In the genomic region with DNA sequence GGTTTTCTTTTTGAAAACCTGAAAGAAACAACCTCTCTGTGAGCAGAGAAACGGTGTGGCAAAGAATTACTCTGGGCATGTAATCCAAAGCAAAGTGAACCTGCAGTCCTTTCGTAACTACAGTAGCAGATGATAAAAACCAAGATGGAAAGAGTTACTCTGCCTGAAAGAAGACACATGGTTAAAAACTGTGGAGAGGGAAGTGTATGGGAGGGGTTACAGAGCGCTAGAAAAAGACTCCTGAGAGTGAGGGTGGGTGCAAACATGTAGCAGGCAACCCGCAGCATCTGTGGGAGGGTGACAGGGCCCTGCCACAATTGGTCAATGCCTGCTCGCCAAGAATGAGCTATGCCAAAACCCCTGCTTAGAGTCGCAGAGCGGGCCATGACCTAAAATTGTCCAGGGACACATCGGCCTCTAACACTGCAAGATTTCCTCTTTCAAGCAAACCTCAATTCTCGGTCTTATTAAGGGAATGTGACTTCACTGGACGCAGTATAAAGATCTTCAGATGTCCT, we compare ENCODE assay signal across 9 cellular contexts. TPM values are rescaled to one million over a fixed set of nuclear protein-coding genes. Genes with fewer than 3 reads are reported as not detected.
DNase-seq lines count a peak whose midpoint lies in the region; ATAC-seq and TF ChIP-seq lines count a peak whose summit lies in the region.
"Had no signal": no experiment of that assay in that cellular context is flagged by ENCODE, and none has a peak within 500 bp of the region (broad histone marks: within the 10 kb centered on the region; RNA-seq: fewer than 3 reads in every experiment).

No MANE protein-coding gene starts in this region.

- H3K36me3 Mint-ChIP-seq in osteocyte (ENCODE audit: unreplicated experiment) = peaks cover 7% of the 10 kb centered on the region

- peak overlapping the region; percentile 90 for H3K4me3 Mint-ChIP-seq in osteocyte (ENCODE audit: unreplicated experiment)

- DNase-seq in activated naive CD4-positive, alpha-beta T cell treated with Interleukin-2 at 50 U/mL for 16 hours = peak; percentile 61
- no peak for DNase-seq in activated naive CD4-positive, alpha-beta T cell (lab: John Stamatoyannopoulos, UW)
- DNase-seq in activated CD4-positive, alpha-beta T cell treated with anti-CD3 and anti-CD28 coated beads, Interleukin-2, amount 50 U/mL, for 1 hour = peak; percentile 29
- DNase-seq in fibroblast of mammary gland (ENCODE audit: low read depth) (peak; percentile 53), osteocyte (ENCODE audit: extremely low spot score, unreplicated experiment) (no peak), DMS153 (lab: John Stamatoyannopoulos, UW) (no peak)

- peak overlapping the region; percentile 97 for H3K4me3 ChIP-seq in fibroblast of mammary gland (ENCODE audit: control insufficient read depth, low read depth, low read length)

- TF ChIP-seq CTCF in fibroblast of mammary gland (conservative IDR thresholded peaks at IDR 0.05; ENCODE audit: control insufficient read depth, insufficient read depth, low read depth, low read length) (no peak), osteocyte (IDR thresholded peaks at IDR 0.05) (no peak)

- H3K9me3 Mint-ChIP-seq in osteocyte (ENCODE audit: unreplicated experiment) = no peaks in the 10 kb centered on the region

- peak overlapping the region; percentile 100 for H3K27ac Mint-ChIP-seq in osteocyte (ENCODE audit: unreplicated experiment)

- peaks cover 32% of the 10 kb centered on the region for H3K4me1 Mint-ChIP-seq in osteocyte (ENCODE audit: unreplicated experiment)

- ATAC-seq in HG03520 (IDR thresholded peaks at IDR 0.05; ENCODE audit: unreplicated experiment) = peak; percentile 10
- no peak for ATAC-seq in GM18868 (IDR thresholded peaks at IDR 0.05; ENCODE audit: unreplicated experiment)

- H3K27me3 Mint-ChIP-seq in osteocyte (ENCODE audit: unreplicated experiment) = no peaks in the 10 kb centered on the region

RNA-seq across cellular contexts. Expression of a gene that starts 0.8 kb away (rescaled TPM):
- total RNA-seq in osteocyte = 75.6 and 80.6 TPM in 2 replicates

RNA-seq across cellular contexts. Expression of a gene that starts 18.6 kb away (rescaled TPM):
- total RNA-seq in osteocyte = 0.08 and 0.26 TPM in 2 replicates

RNA-seq across cellular contexts. Expression of a gene that starts 39.7 kb away (rescaled TPM):
- not detected in 2 replicates for total RNA-seq in osteocyte
- total RNA-seq: pulmonary artery endothelial cell had no signal

RNA-seq across cellular contexts. Expression of a gene that starts 42.8 kb away (rescaled TPM):
- 91.2 and 97.5 TPM in 2 replicates for total RNA-seq in osteocyte

RNA-seq across cellular contexts. Expression of a gene that starts 46.3 kb away (rescaled TPM):
- total RNA-seq in osteocyte = not detected in 2 replicates

Comparison
In these comparisons a context has a peak if more than half of its experiments do, and no peak if none do; other contexts are left out.
1. DNase-seq: peak in activated naive CD4-positive, alpha-beta T cell treated with Interleukin-2 at 50 U/mL for 16 hours (single experiment), activated CD4-positive, alpha-beta T cell treated with anti-CD3 and anti-CD28 coated beads, Interleukin-2, amount 50 U/mL, for 1 hour (single experiment) and fibroblast of mammary gland (single experiment); none in activated naive CD4-positive, alpha-beta T cell (0 of 4), osteocyte (single experiment) and DMS153 (single experiment).